Comparison of ENCODE assay signal across 14 cellular contexts in the genomic region with DNA sequence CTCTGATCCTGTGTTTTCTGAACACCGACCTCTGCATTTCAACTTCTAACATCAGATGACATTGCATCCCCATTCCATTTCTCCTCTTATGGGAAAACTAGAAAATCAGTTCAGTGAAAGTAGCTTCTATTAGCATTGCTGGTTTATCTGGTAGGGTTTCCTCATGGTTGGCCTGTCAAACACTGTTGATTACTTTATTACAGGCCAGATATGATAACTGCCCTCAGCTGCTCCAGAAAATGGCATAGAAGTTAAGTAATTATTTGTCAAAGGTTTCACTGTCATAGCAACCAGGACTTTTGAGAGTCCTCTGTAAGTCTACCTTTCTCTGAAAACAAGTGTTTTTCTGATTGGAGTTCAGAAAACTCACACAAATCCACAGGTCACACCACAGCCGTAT.
"Had no signal": no experiment of that assay in that cellular context is flagged by ENCODE, and none has a peak within 500 bp of the region (broad histone marks: within the 10 kb centered on the region; RNA-seq: fewer than 3 reads in every experiment).

No MANE protein-coding gene starts in this region.

- H3K36me3 Mint-ChIP-seq: natural killer cell had no signal

- H3K4me3 Mint-ChIP-seq: activated CD4-positive, alpha-beta memory T cell treated with anti-CD3 and anti-CD28 coated beads for 36 hours; activated T-cell treated with anti-CD3 and anti-CD28 coated beads, Interleukin-2, amount 50 U/mL, for 4 hours; natural killer cell; stimulated activated naive CD8-positive, alpha-beta T cell treated with anti-CD3 and anti-CD28 coated beads, Interleukin-15, amount 100 ng/mL, for 72 hours; T-helper 2 cell treated with Interferon-gamma antibody and Interleukin-4, amounts not matched to agents 5 μg/mL and 100 μg/mL, for 36 hours had no signal

- ATAC-seq: activated naive CD4-positive, alpha-beta T cell treated with anti-CD3 and anti-CD28 coated beads, Interleukin-2, amount 50 U/mL, for 72 hours; activated T-cell treated with anti-CD3 and anti-CD28 coated beads, Interleukin-2, amount 50 U/mL, for 4 hours; left cardiac atrium; natural killer cell; stimulated activated naive CD8-positive, alpha-beta T cell treated with anti-CD3 and anti-CD28 coated beads, Interleukin-15, amount 100 ng/mL, for 72 hours had no signal

- H3K9me3 ChIP-seq: breast epithelium, esophagus muscularis mucosa, testis had no signal

- H3K4me3 ChIP-seq: breast epithelium, dorsolateral prefrontal cortex, esophagus muscularis mucosa, testis had no signal

- H3K27ac Mint-ChIP-seq: activated CD4-positive, alpha-beta memory T cell treated with anti-CD3 and anti-CD28 coated beads for 36 hours; activated naive CD4-positive, alpha-beta T cell treated with anti-CD3 and anti-CD28 coated beads, Interleukin-2, amount 50 U/mL, for 72 hours; natural killer cell; stimulated activated naive CD8-positive, alpha-beta T cell treated with anti-CD3 and anti-CD28 coated beads, Interleukin-15, amount 100 ng/mL, for 72 hours; T-helper 2 cell treated with Interferon-gamma antibody and Interleukin-4, amounts not matched to agents 5 μg/mL and 100 μg/mL, for 36 hours had no signal

- H3K36me3 ChIP-seq: breast epithelium, esophagus muscularis mucosa had no signal

- DNase-seq: activated CD4-positive, alpha-beta memory T cell treated with anti-CD3 and anti-CD28 coated beads for 36 hours; activated effector memory CD4-positive, alpha-beta T cell treated with anti-CD3 and anti-CD28 coated beads, Interleukin-2, amount 50 U/mL, for 16 hours; activated T-cell treated with anti-CD3 and anti-CD28 coated beads, Interleukin-2, amount 50 U/mL, for 4 hours; dorsolateral prefrontal cortex; left cardiac atrium; natural killer cell; stimulated activated CD4-positive, alpha-beta T cell treated with anti-CD3 and anti-CD28 coated beads, Interleukin-15, amount 100 ng/mL, for 24 hours; stimulated activated CD4-positive, alpha-beta T cell treated with anti-CD3 and anti-CD28 coated beads, Interleukin-4, amount 100 ng/mL, for 24 hours; stimulated activated naive CD8-positive, alpha-beta T cell treated with anti-CD3 and anti-CD28 coated beads, Interleukin-15, amount 100 ng/mL, for 72 hours; testis had no signal

- H3K9me3 Mint-ChIP-seq: activated CD4-positive, alpha-beta memory T cell treated with anti-CD3 and anti-CD28 coated beads for 36 hours; activated naive CD4-positive, alpha-beta T cell treated with anti-CD3 and anti-CD28 coated beads, Interleukin-2, amount 50 U/mL, for 72 hours; activated T-cell treated with anti-CD3 and anti-CD28 coated beads, Interleukin-2, amount 50 U/mL, for 4 hours; natural killer cell; stimulated activated naive CD8-positive, alpha-beta T cell treated with anti-CD3 and anti-CD28 coated beads, Interleukin-15, amount 100 ng/mL, for 72 hours; T-helper 2 cell treated with Interferon-gamma antibody and Interleukin-4, amounts not matched to agents 5 μg/mL and 100 μg/mL, for 36 hours had no signal

- H3K27me3 Mint-ChIP-seq: activated CD4-positive, alpha-beta memory T cell treated with anti-CD3 and anti-CD28 coated beads for 36 hours; stimulated activated naive CD8-positive, alpha-beta T cell treated with anti-CD3 and anti-CD28 coated beads, Interleukin-15, amount 100 ng/mL, for 72 hours had no signal

- H3K27ac ChIP-seq: breast epithelium, dorsolateral prefrontal cortex, esophagus muscularis mucosa, testis had no signal

- H3K27me3 ChIP-seq: breast epithelium, dorsolateral prefrontal cortex, esophagus muscularis mucosa, testis had no signal
